ENCODE assay signal across 17 cellular contexts in genomic region chr3:172608575-172608974, GRCh38.
A peak's percentile ranks its signal among the peaks of the same experiment; 100 is the strongest.
DNase-seq lines count a peak whose midpoint lies in the region; ATAC-seq lines count a peak whose summit lies in the region.
"Had no signal": no experiment of that assay in that cellular context is flagged by ENCODE, and none has a peak within 500 bp of the region (broad histone marks: within the 10 kb centered on the region; RNA-seq: fewer than 3 reads in every experiment).

No MANE protein-coding gene starts in this region.

- DNase-seq in EH (ENCODE audit: low read depth) (peak; percentile 8), amniotic epithelial cell (ENCODE audit: low read depth) (peak; percentile 33), left colon (no peak), sciatic nerve (ENCODE audit: low spot score) (no peak), DMS79 (lab: John Stamatoyannopoulos, UW) (no peak), midbrain (lab: John Stamatoyannopoulos, UW) (no peak), NCI-H2227 treated with DMSO at 0.1 percent for 48 hours (lab: John Stamatoyannopoulos, UW) (no peak)
- no peak for DNase-seq in stimulated activated CD4-positive, alpha-beta T cell treated with anti-CD3 and anti-CD28 coated beads, Interleukin-2, amount 100 ng/mL, for 48 hours
- DNase-seq: ACHN; activated CD4-positive, alpha-beta T cell treated with anti-CD3 and anti-CD28 coated beads, Interleukin-2, amount 50 U/mL, for 4 hours; anterior cingulate cortex; cortex of kidney; KBM-7; NCI-H1694; RPMI8226; stimulated activated naive CD8-positive, alpha-beta T cell treated with anti-CD3 and anti-CD28 coated beads, Interleukin-15, Interleukin-2, amounts not matched to agents 100 U/mL and 50 U/mL, for 24 hours; T-helper 1 cell had no signal

- intact Hi-C loops in left colon (cut with DNase I, micrococcal nuclease) (no loop called here), sciatic nerve (cut with DNase I) (no loop called here)

- ATAC-seq in left colon (peak; percentile 58), sciatic nerve (peak; percentile 36)
- ATAC-seq: stimulated activated naive CD8-positive, alpha-beta T cell treated with anti-CD3 and anti-CD28 coated beads, Interleukin-15, Interleukin-2, amounts not matched to agents 100 U/mL and 50 U/mL, for 24 hours had no signal

Comparison
In these comparisons a context has a peak if more than half of its experiments do, and no peak if none do; other contexts are left out.
1. DNase-seq: peak in EH (single experiment) and amniotic epithelial cell (single experiment); none in left colon (0 of 2), sciatic nerve (single experiment), DMS79 (single experiment), stimulated activated CD4-positive, alpha-beta T cell treated with anti-CD3 and anti-CD28 coated beads, Interleukin-2, amount 100 ng/mL, for 48 hours (0 of 2), midbrain (single experiment) and NCI-H2227 treated with DMSO at 0.1 percent for 48 hours (single experiment).